ENCODE assay signal across 8 cellular contexts in the genomic region with DNA sequence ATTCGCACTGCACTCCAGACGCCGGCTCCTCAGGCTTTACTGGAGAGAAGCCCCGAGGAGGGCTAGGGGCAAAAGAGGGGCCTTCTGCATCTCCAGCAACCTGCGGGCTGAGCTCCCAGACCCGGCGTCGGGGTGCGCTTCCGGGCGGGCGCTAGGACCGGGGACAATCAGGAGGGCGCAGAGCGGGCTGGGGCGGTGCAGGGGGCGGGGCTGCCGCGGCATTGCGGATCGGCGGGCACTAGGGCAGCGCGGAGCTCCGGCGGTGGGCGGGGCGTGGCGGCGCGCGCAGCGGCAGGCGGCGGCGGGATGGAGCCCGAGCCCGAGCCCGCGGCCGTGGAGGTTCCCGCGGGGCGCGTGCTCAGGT. TPM values are rescaled to one million over a fixed set of nuclear protein-coding genes. Genes with fewer than 3 reads are reported as not detected.
DNase-seq lines count a peak whose midpoint lies in the region; TF ChIP-seq lines count a peak whose summit lies in the region.

A gene (plus strand): TSS at position 274 of the 364 bp plus-strand sequence. CDS start 33 bp downstream, at position 307.

- peaks cover 23% of the 10 kb centered on the region for H3K4me1 Mint-ChIP-seq in activated naive CD4-positive, alpha-beta T cell treated with anti-CD3 and anti-CD28 coated beads, Interleukin-2, amount 50 U/mL, for 24 hours

- peaks cover 10% of the 10 kb centered on the region for H3K36me3 Mint-ChIP-seq in activated naive CD4-positive, alpha-beta T cell treated with anti-CD3 and anti-CD28 coated beads, Interleukin-2, amount 50 U/mL, for 24 hours

- DNase-seq in GF-D8 (lab: John Stamatoyannopoulos, UW) (peak; percentile 62), HFF-Myc (ENCODE audit: extremely low read depth, low read depth) (peak; percentile 36), NCI-H1092 (lab: John Stamatoyannopoulos, UW) (peak; percentile 87), SKM-1 (lab: John Stamatoyannopoulos, UW; ENCODE audit: unreplicated experiment) (peak; percentile 82), globus pallidus (ENCODE audit: low spot score) (peak; percentile 92), occipital lobe (lab: John Stamatoyannopoulos, UW) (peak; percentile 94)

- H3K27me3 Mint-ChIP-seq in activated naive CD4-positive, alpha-beta T cell treated with anti-CD3 and anti-CD28 coated beads, Interleukin-2, amount 50 U/mL, for 24 hours = no peaks in the 10 kb centered on the region

- H3K4me3 ChIP-seq in HFF-Myc (replicated peaks; ENCODE audit: low read depth, low read length) = peak within 1 kb of the TSS; percentile 79

- H3K27ac Mint-ChIP-seq in activated naive CD4-positive, alpha-beta T cell treated with anti-CD3 and anti-CD28 coated beads, Interleukin-2, amount 50 U/mL, for 24 hours = no peak within 1 kb of the TSS

- peak within 1 kb of the TSS; percentile 81 for H3K4me3 Mint-ChIP-seq in activated naive CD4-positive, alpha-beta T cell treated with anti-CD3 and anti-CD28 coated beads, Interleukin-2, amount 50 U/mL, for 24 hours

- TF ChIP-seq CTCF in HFF-Myc (IDR thresholded peaks at IDR 0.05; ENCODE audit: low read depth, low read length, missing control alignments) = no peak

- peak within 1 kb of the TSS; percentile 89 for H3K27ac ChIP-seq in temporal lobe (ENCODE audit: low read depth, low read length)

- no peaks in the 10 kb centered on the region for H3K9me3 Mint-ChIP-seq in activated naive CD4-positive, alpha-beta T cell treated with anti-CD3 and anti-CD28 coated beads, Interleukin-2, amount 50 U/mL, for 24 hours

RNA-seq across cellular contexts. Expression of the gene that starts here (rescaled TPM):
- 8.1 TPM for total RNA-seq in occipital lobe
- total RNA-seq in temporal lobe = 7.6 TPM

Comparison
In these comparisons a context has a peak if more than half of its experiments do, and no peak if none do; other contexts are left out.
1. Peak in every context shown above with its lines: DNase-seq, H3K4me3 ChIP-seq and H3K27ac ChIP-seq.
2. DNase-seq: peak in every context shown above with its lines; median percentile 94 in occipital lobe; 92 in globus pallidus; 87 in NCI-H1092; 82 in SKM-1; 62 in GF-D8; 36 in HFF-Myc.